ENCODE assay signal across 1 cellular context in genomic region chr1:116372651-116373444, GRCh38.
TF ChIP-seq lines count a peak whose summit lies in the region.

Gene ATP1A1 (plus strand): TSS chr1:116373244. CDS start chr1:116373512, 268 bp downstream.

TF ChIP-seq in HepG2, 621 proteins besides CTCF, POLR2A, EP300 and RAD21 (continued from another document and continues in another):
- TF ChIP-seq HDAC2 (CRISPR knock-in tag; IDR thresholded peaks at IDR 0.05), result peak; percentile 43; the same call in 1 of the 2 replicates
- 0 out of 2 replicates have a peak, but pooled peaks have one; percentile 37 for TF ChIP-seq CCDC6 (CRISPR knock-in tag; IDR thresholded peaks at IDR 0.05)
- no peak; the same call in 1 of the 2 replicates for TF ChIP-seq FOXO1 (CRISPR knock-in tag; IDR thresholded peaks at IDR 0.05)
- no peak for TF ChIP-seq ZNF335 (CRISPR knock-in tag; IDR thresholded peaks at IDR 0.05)
- no peak for TF ChIP-seq ZNF615 (CRISPR knock-in tag; IDR thresholded peaks at IDR 0.05; ENCODE audit: borderline replicate concordance)
- TF ChIP-seq ZNF362 (CRISPR knock-in tag; IDR thresholded peaks at IDR 0.05; ENCODE audit: borderline replicate concordance), result no peak
- TF ChIP-seq HCFC1 (IDR thresholded peaks at IDR 0.05; ENCODE audit: low read depth, low read length), result no peak
- TF ChIP-seq PRDM4 (CRISPR knock-in tag; IDR thresholded peaks at IDR 0.05; ENCODE audit: borderline replicate concordance), result no peak
- peak; percentile 83; the same call in 1 of the 2 replicates for TF ChIP-seq SETDB1 (CRISPR knock-in tag; IDR thresholded peaks at IDR 0.05; ENCODE audit: borderline replicate concordance)
- TF ChIP-seq POGK (CRISPR knock-in tag; conservative IDR thresholded peaks at IDR 0.05), result peak; percentile 100
- no peak for TF ChIP-seq MTF2 (CRISPR knock-in tag; IDR thresholded peaks at IDR 0.05; ENCODE audit: borderline replicate concordance)
- no peak for TF ChIP-seq ZNF317 (CRISPR knock-in tag; IDR thresholded peaks at IDR 0.05)
- no peak for TF ChIP-seq ATM (IDR thresholded peaks at IDR 0.05; ENCODE audit: borderline replicate concordance)
- no peak for TF ChIP-seq SMYD3 (CRISPR knock-in tag; IDR thresholded peaks at IDR 0.05)
- TF ChIP-seq ZBTB1 (CRISPR knock-in tag; IDR thresholded peaks at IDR 0.05; ENCODE audit: borderline replicate concordance), result no peak
- TF ChIP-seq GPBP1L1 (CRISPR knock-in tag; IDR thresholded peaks at IDR 0.05), result no peak
- TF ChIP-seq ZNF224 (CRISPR knock-in tag; IDR thresholded peaks at IDR 0.05), result no peak
- no peak for TF ChIP-seq NR1H2 (CRISPR knock-in tag; IDR thresholded peaks at IDR 0.05; ENCODE audit: borderline replicate concordance, low read depth)
- no peak for TF ChIP-seq NAIF1 (CRISPR knock-in tag; IDR thresholded peaks at IDR 0.05; ENCODE audit: borderline replicate concordance)
- peak; percentile 24; the same call in 1 of the 2 replicates for TF ChIP-seq USF2 (IDR thresholded peaks at IDR 0.05; ENCODE audit: low read depth, low read length)
- no peak for TF ChIP-seq USF2 (CRISPR knock-in tag; IDR thresholded peaks at IDR 0.05; ENCODE audit: borderline replicate concordance)
- TF ChIP-seq MTERF4 (CRISPR knock-in tag; IDR thresholded peaks at IDR 0.05), result no peak; the same call in 1 of the 2 replicates
- no peak for TF ChIP-seq NR2F6 (IDR thresholded peaks at IDR 0.05)
- no peak; the same call in 1 of the 2 replicates for TF ChIP-seq NR2F6 (CRISPR knock-in tag; IDR thresholded peaks at IDR 0.05)
- 0 out of 2 replicates have a peak, but pooled peaks have one; percentile 47 for TF ChIP-seq ZNF430 (CRISPR knock-in tag; IDR thresholded peaks at IDR 0.05)
- no peak; the same call in 1 of the 2 replicates for TF ChIP-seq ETV5 (CRISPR knock-in tag; IDR thresholded peaks at IDR 0.05; ENCODE audit: borderline replicate concordance)
- TF ChIP-seq ZNF281 (CRISPR knock-in tag; IDR thresholded peaks at IDR 0.05; ENCODE audit: borderline replicate concordance), result no peak
- peak; percentile 57; the same call in 1 of the 2 replicates for TF ChIP-seq ZNF546 (CRISPR knock-in tag; conservative IDR thresholded peaks at IDR 0.05)
- no peak for TF ChIP-seq TCF12 (IDR thresholded peaks at IDR 0.05)
- TF ChIP-seq TCF12 (CRISPR knock-in tag; IDR thresholded peaks at IDR 0.05), result no peak
- no peak for TF ChIP-seq ZNF562 (CRISPR knock-in tag; IDR thresholded peaks at IDR 0.05; ENCODE audit: borderline replicate concordance)
- TF ChIP-seq ZNF44 (CRISPR knock-in tag; IDR thresholded peaks at IDR 0.05), result no peak
- 0 out of 2 replicates have a peak, but pooled peaks have one; percentile 45 for TF ChIP-seq ZNF142 (CRISPR knock-in tag; IDR thresholded peaks at IDR 0.05)
- TF ChIP-seq ASH2L (IDR thresholded peaks at IDR 0.05; ENCODE audit: insufficient read length, low read depth, low read length), result no peak
- TF ChIP-seq ZNF724P (CRISPR knock-in tag; IDR thresholded peaks at IDR 0.05; ENCODE audit: borderline replicate concordance), result peak; percentile 96
- no peak for TF ChIP-seq PLRG1 (conservative IDR thresholded peaks at IDR 0.05)
- no peak; the same call in 1 of the 2 replicates for TF ChIP-seq TFDP2 (CRISPR knock-in tag; IDR thresholded peaks at IDR 0.05)
- TF ChIP-seq ZFX (CRISPR knock-in tag; IDR thresholded peaks at IDR 0.05; ENCODE audit: low read depth), result peak; percentile 44; the same call in 1 of the 2 replicates
- no peak for TF ChIP-seq HOXA7 (CRISPR knock-in tag; IDR thresholded peaks at IDR 0.05)
